Comparison of ENCODE assay signal across 12 cellular contexts in the genomic region with DNA sequence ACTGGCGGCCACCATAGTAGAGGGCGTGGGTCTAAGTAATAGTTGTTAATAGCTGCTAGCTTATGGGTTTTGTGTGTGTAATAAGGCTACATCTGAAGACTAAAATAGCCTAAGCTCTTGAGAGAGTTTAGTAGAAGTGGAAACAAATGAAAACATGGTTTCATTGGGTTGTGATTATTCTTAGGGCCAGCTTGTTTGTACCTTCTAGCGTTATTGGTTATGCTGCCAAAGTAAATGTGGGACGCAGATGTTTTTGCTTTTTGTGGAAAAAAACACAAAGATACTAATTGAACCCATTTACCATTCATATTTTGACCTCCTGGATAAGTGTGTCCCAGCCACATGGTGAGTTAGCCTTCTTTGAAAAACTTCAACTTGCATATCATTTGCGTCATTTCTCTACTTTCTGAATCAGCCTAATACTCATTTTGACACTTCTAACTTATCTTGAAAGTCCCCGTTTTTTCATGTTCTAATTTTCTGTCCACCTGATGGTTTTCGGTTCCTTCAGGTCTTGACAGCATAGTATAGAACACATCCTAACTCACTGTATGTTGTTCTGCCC.
A peak's percentile ranks its signal among the peaks of the same experiment; 100 is the strongest.
DNase-seq lines count a peak whose midpoint lies in the region; ATAC-seq, FAIRE-seq and TF ChIP-seq lines count a peak whose summit lies in the region.
"Had no signal": no experiment of that assay in that cellular context is flagged by ENCODE, and none has a peak within 500 bp of the region (broad histone marks: within the 10 kb centered on the region; RNA-seq: fewer than 3 reads in every experiment).

No MANE protein-coding gene starts in this region.

- TF ChIP-seq POLR2A in GM12878 (IDR thresholded peaks at IDR 0.05; ENCODE audit: low read depth, low read length) = no peak

- WGBS in GM12878 (ENCODE audit: insufficient coverage, insufficient replicate concordance, low lambda C conversion rate, missing lambda C conversion rate) = 1% methylated on average over 7 of the region's 7 CpGs
- 68% methylated on average over 7 of the region's 7 CpGs for WGBS in hepatocyte (ENCODE audit: low lambda C conversion rate, missing lambda C conversion rate)

- ATAC-seq in GM18873 (IDR thresholded peaks at IDR 0.05; ENCODE audit: low FRiP score, unreplicated experiment) (peak; percentile 86), GM21576 (IDR thresholded peaks at IDR 0.05; ENCODE audit: unreplicated experiment) (peak; percentile 93), HG03095 (IDR thresholded peaks at IDR 0.05; ENCODE audit: unreplicated experiment) (peak; percentile 87), GM12878 (peak; percentile 95)

- no peak for TF ChIP-seq RAD21 in GM12878 (IDR thresholded peaks at IDR 0.05; ENCODE audit: insufficient read depth, low read depth, low read length)

- H3K79me2 ChIP-seq in GM12878 (ENCODE audit: control insufficient read depth, insufficient read depth, low read length) = no peaks in the 10 kb centered on the region
- H3K79me2 ChIP-seq in hepatocyte = no peaks in the 10 kb centered on the region

- H3K27me3 ChIP-seq in GM12878 (replicated peaks in 1 of 2; ENCODE audit: control insufficient read depth in 2 of 2, insufficient read depth in 2 of 2, low read length in 1 of 2) = peaks cover 1 to 7% of the 10 kb centered on the region in 2 experiments; a peak in 3 of 4 replicates
- no peaks in the 10 kb centered on the region for H3K27me3 ChIP-seq in hepatocyte

- H3K9me2 ChIP-seq in hepatocyte (replicated peaks; ENCODE audit: insufficient read depth) = peaks cover 3% of the 10 kb centered on the region

- H3K27ac ChIP-seq in GM12878 (ENCODE audit: control insufficient read depth, insufficient read depth) = peak overlapping the region; percentile 9; the same call in 1 of the 2 replicates
- no peak overlapping the region for H3K27ac ChIP-seq in hepatocyte
- H3K27ac ChIP-seq: thoracic aorta had no signal

- in situ Hi-C loops in GM12878 (cut with MboI) = no loop called here

- TF ChIP-seq EP300 in GM12878 (IDR thresholded peaks at IDR 0.05; ENCODE audit: borderline replicate concordance in 1 of 2, control insufficient read depth in 1 of 2, low read depth in 2 of 2, low read length in 2 of 2) = peak; percentile 78 to 96

- H4K20me1 ChIP-seq in GM12878 (ENCODE audit: control insufficient read depth, insufficient read depth) = no peaks in the 10 kb centered on the region
- H4K20me1 ChIP-seq in hepatocyte (ENCODE audit: insufficient read depth, poor library complexity, severe bottlenecking) = no peaks in the 10 kb centered on the region

- no peak overlapping the region for H3K9ac ChIP-seq in GM12878 (ENCODE audit: control insufficient read depth, insufficient read depth, low read length)

- H3K36me3 ChIP-seq in GM12878 (ENCODE audit: control insufficient read depth in 2 of 2, insufficient read depth in 2 of 2, low read length in 1 of 2) (no peaks in the 10 kb centered on the region), hepatocyte (replicated peaks; ENCODE audit: insufficient read depth, low read depth) (no peaks in the 10 kb centered on the region)
- H3K36me3 ChIP-seq: thoracic aorta had no signal

- no TSS peak for BruUV-seq in GM12878 (replicated peaks; lab: Mats Ljungman, UMichigan)

- H3K4me2 ChIP-seq in GM12878 (ENCODE audit: control insufficient read depth, insufficient read depth) = peak overlapping the region; percentile 26; the same call in 1 of the 2 replicates
- no peak overlapping the region for H3K4me2 ChIP-seq in hepatocyte

- no peak overlapping the region for H3K4me3 ChIP-seq in GM12878
- H3K4me3 ChIP-seq in hepatocyte = no peak overlapping the region
- H3K4me3 ChIP-seq: thoracic aorta had no signal

- DNase-seq in GM12878 (ENCODE audit: low read depth, low spot score) = peak; percentile 60
- DNase-seq in foreskin melanocyte = no peak
- DNase-seq in hepatocyte (ENCODE audit: low spot score) = no peak
- no peak for DNase-seq in GOT3 (lab: John Stamatoyannopoulos, UW)
- DNase-seq in activated CD8-positive, alpha-beta memory T cell treated with anti-CD3 and anti-CD28 coated beads, Interleukin-2, amount 50 U/mL, for 4 hours = no peak
- DNase-seq: CD8-positive, alpha-beta memory T cell; OCI-M1; stimulated activated CD4-positive, alpha-beta T cell treated with anti-CD3 and anti-CD28 coated beads, Interleukin-4, amount 100 ng/mL, for 24 hours had no signal

- SMC1A ChIA-PET in GM12878 (lab: Charles Lee; ENCODE audit: uncharacterized antibody, unreplicated experiment) = interaction anchor here (1.0 kb wide), 1 partner anchor 102 kb away, joined by 5 read pairs; no protein-coding TSS in a partner anchor

- H3K9me3 ChIP-seq in GM12878 (replicated peaks; ENCODE audit: control insufficient read depth, insufficient read depth, low read length) (no peaks in the 10 kb centered on the region; the same call in 2 of the 3 replicates), hepatocyte (ENCODE audit: low read depth) (no peaks in the 10 kb centered on the region)
- H3K9me3 ChIP-seq: thoracic aorta had no signal

- H2AFZ ChIP-seq in GM12878 (ENCODE audit: control insufficient read depth, low read depth, low read length) (no peak overlapping the region), hepatocyte (no peak overlapping the region)

- CTCF ChIA-PET in GM12878 (lab: Yijun Ruan, JAX) = no interaction called here

- FAIRE-seq in GM12878 (lab: Jason Lieb, UNC) = peak; percentile 73

- 0 out of 2 replicates have a peak, but pooled peaks cover 3% of the 10 kb centered on the region for H3K4me1 ChIP-seq in GM12878 (ENCODE audit: control insufficient read depth, insufficient read depth, low read length)
- no peaks in the 10 kb centered on the region for H3K4me1 ChIP-seq in hepatocyte (ENCODE audit: insufficient read depth)

- TF ChIP-seq CTCF in GM12878 (IDR thresholded peaks at IDR 0.05 in 2 of 3, conservative IDR thresholded peaks at IDR 0.05 in 1 of 3; ENCODE audit: control insufficient read depth in 2 of 3, extremely low read depth in 1 of 3, insufficient read depth in 1 of 3, low read depth in 3 of 3, low read length in 3 of 3) (no peak), hepatocyte (IDR thresholded peaks at IDR 0.05; ENCODE audit: poor library complexity) (no peak)

- RAD21 ChIA-PET in GM12878 (lab: Charles Lee; ENCODE audit: unreplicated experiment) = no interaction called here

- POLR2A ChIA-PET in GM12878 (lab: Charles Lee) = no interaction called here

- intact Hi-C loops in GM12878 (cut with micrococcal nuclease; ENCODE audit: unreplicated experiment) = loop anchor here (5.0 kb wide), 1 partner anchor 124 kb away; no protein-coding TSS in a partner anchor

TF ChIP-seq in GM12878, 131 proteins besides CTCF, POLR2A, EP300 and RAD21 (continues in another document):
- peak; percentile 78 to 88 for TF ChIP-seq IKZF2 (IDR thresholded peaks at IDR 0.05)
- peak; percentile 62; the same call in 1 of the 2 replicates for TF ChIP-seq MTA3 (IDR thresholded peaks at IDR 0.05; ENCODE audit: borderline replicate concordance, low read length)
- TF ChIP-seq CHD1 (IDR thresholded peaks at IDR 0.05; ENCODE audit: low read depth, low read length) = no peak
- TF ChIP-seq, protein P1, sequence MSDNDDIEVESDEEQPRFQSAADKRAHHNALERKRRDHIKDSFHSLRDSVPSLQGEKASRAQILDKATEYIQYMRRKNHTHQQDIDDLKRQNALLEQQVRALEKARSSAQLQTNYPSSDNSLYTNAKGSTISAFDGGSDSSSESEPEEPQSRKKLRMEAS (IDR thresholded peaks at IDR 0.05; ENCODE audit: low read depth, low read length) = no peak
- TF ChIP-seq ZZZ3 (IDR thresholded peaks at IDR 0.05; ENCODE audit: control insufficient read depth, insufficient read length, low read depth) = no peak
- TF ChIP-seq MTA2 (IDR thresholded peaks at IDR 0.05; ENCODE audit: low read depth) = peak; percentile 97
- TF ChIP-seq, protein P2, sequence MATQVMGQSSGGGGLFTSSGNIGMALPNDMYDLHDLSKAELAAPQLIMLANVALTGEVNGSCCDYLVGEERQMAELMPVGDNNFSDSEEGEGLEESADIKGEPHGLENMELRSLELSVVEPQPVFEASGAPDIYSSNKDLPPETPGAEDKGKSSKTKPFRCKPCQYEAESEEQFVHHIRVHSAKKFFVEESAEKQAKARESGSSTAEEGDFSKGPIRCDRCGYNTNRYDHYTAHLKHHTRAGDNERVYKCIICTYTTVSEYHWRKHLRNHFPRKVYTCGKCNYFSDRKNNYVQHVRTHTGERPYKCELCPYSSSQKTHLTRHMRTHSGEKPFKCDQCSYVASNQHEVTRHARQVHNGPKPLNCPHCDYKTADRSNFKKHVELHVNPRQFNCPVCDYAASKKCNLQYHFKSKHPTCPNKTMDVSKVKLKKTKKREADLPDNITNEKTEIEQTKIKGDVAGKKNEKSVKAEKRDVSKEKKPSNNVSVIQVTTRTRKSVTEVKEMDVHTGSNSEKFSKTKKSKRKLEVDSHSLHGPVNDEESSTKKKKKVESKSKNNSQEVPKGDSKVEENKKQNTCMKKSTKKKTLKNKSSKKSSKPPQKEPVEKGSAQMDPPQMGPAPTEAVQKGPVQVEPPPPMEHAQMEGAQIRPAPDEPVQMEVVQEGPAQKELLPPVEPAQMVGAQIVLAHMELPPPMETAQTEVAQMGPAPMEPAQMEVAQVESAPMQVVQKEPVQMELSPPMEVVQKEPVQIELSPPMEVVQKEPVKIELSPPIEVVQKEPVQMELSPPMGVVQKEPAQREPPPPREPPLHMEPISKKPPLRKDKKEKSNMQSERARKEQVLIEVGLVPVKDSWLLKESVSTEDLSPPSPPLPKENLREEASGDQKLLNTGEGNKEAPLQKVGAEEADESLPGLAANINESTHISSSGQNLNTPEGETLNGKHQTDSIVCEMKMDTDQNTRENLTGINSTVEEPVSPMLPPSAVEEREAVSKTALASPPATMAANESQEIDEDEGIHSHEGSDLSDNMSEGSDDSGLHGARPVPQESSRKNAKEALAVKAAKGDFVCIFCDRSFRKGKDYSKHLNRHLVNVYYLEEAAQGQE (IDR thresholded peaks at IDR 0.05; ENCODE audit: low read depth, low read length) = no peak
- TF ChIP-seq PML (IDR thresholded peaks at IDR 0.05; ENCODE audit: low read length) = peak; percentile 65; the same call in 1 of the 2 replicates
